Comparison of ENCODE assay signal across 18 cellular contexts in genomic region chr5:16588434-16589214, GRCh38. TPM values are rescaled to one million over a fixed set of nuclear protein-coding genes. Genes with fewer than 3 reads are reported as not detected.
A peak's percentile ranks its signal among the peaks of the same experiment; 100 is the strongest.
DNase-seq lines count a peak whose midpoint lies in the region; TF ChIP-seq lines count a peak whose summit lies in the region.
"Had no signal": no experiment of that assay in that cellular context is flagged by ENCODE, and none has a peak within 500 bp of the region (broad histone marks: within the 10 kb centered on the region; RNA-seq: fewer than 3 reads in every experiment).

No MANE protein-coding gene starts in this region.

- H3K9me3 ChIP-seq in hepatocyte (ENCODE audit: low read depth) (no peaks in the 10 kb centered on the region), parathyroid adenoma (ENCODE audit: control insufficient read depth, low read length) (no peaks in the 10 kb centered on the region)

- no peak overlapping the region for H3K9ac ChIP-seq in parathyroid adenoma
- H3K9ac ChIP-seq: BLaER1 treated with 17β-estradiol and CSF1 and Interleukin-3, amounts not matched to agents 10 nM and 100 nM; GM23248 had no signal

- H3K79me2 ChIP-seq in hepatocyte = no peaks in the 10 kb centered on the region
- H3K79me2 ChIP-seq in parathyroid adenoma = peaks cover 13% of the 10 kb centered on the region

- DNase-seq in NCI-H2081 (lab: John Stamatoyannopoulos, UW) = peak; percentile 14 to 66
- DNase-seq in NCI-H2081 treated with DMSO at 0.1 percent for 48 hours (lab: John Stamatoyannopoulos, UW) = no peak
- DNase-seq in NCI-H748 (lab: John Stamatoyannopoulos, UW; ENCODE audit: unreplicated experiment) = peak; percentile 71
- DNase-seq in hepatocyte (ENCODE audit: low spot score) = peak; percentile 35
- DNase-seq in D341Med (ENCODE audit: low spot score) = no peak
- no peak for DNase-seq in UCSD-AML1 (lab: John Stamatoyannopoulos, UW; ENCODE audit: unreplicated experiment)
- DNase-seq in stimulated activated CD4-positive, alpha-beta T cell treated with anti-CD3 and anti-CD28 coated beads, Interleukin-12 subunit alpha, Interleukin-12 subunit beta, amount 100 ng/mL, for 4 hours = no peak
- DNase-seq: 8988T; activated CD4-positive, alpha-beta T cell treated with anti-CD3 and anti-CD28 coated beads, Interleukin-2, amount 10 ng/mL, durations not matched to agents 24 days and 14 days; effector memory CD4-positive, alpha-beta T cell; EL; GM23248; NCI-H1694 treated with DMSO at 0.1 percent for 48 hours; NK-92 treated with Interleukin-12 subunit alpha and Interleukin-12 subunit beta, amount 100 ng/mL, for 24 hours; SIG-M5; sigmoid colon had no signal

- H3K4me3 ChIP-seq in hepatocyte = no peak overlapping the region
- H3K4me3 ChIP-seq in parathyroid adenoma (ENCODE audit: low read depth, low read length) = no peak overlapping the region
- H3K4me3 ChIP-seq: BLaER1 treated with 17β-estradiol and CSF1 and Interleukin-3, amounts not matched to agents 10 nM and 100 nM; GM23248; sigmoid colon had no signal

- H3K27me3 ChIP-seq in hepatocyte (no peaks in the 10 kb centered on the region), parathyroid adenoma (ENCODE audit: control insufficient read depth, insufficient read depth, low read length) (no peaks in the 10 kb centered on the region)
- H3K27me3 ChIP-seq: BLaER1 treated with 17β-estradiol and CSF1 and Interleukin-3, amounts not matched to agents 10 nM and 100 nM; sigmoid colon had no signal

- H3K4me2 ChIP-seq in hepatocyte (no peak overlapping the region), parathyroid adenoma (ENCODE audit: low read length) (peak overlapping the region; percentile 31)
- H3K4me2 ChIP-seq: BLaER1 treated with 17β-estradiol and CSF1 and Interleukin-3, amounts not matched to agents 10 nM and 100 nM had no signal

- H2AFZ ChIP-seq in hepatocyte = no peak overlapping the region
- no peak overlapping the region for H2AFZ ChIP-seq in parathyroid adenoma
- H2AFZ ChIP-seq: GM23248 had no signal

- H3K27ac ChIP-seq in hepatocyte (peak overlapping the region; percentile 26), parathyroid adenoma (peak overlapping the region; percentile 5)
- H3K27ac ChIP-seq: BLaER1 treated with 17β-estradiol and CSF1 and Interleukin-3, amounts not matched to agents 10 nM and 100 nM; GM23248; sigmoid colon had no signal

- no peak for TF ChIP-seq CTCF in hepatocyte (IDR thresholded peaks at IDR 0.05; ENCODE audit: poor library complexity)
- TF ChIP-seq CTCF in parathyroid adenoma (IDR thresholded peaks at IDR 0.05) = no peak

- 59% methylated on average over 10 of the region's 10 CpGs for WGBS in hepatocyte (ENCODE audit: low lambda C conversion rate, missing lambda C conversion rate)

- H3K9me2 ChIP-seq in hepatocyte (replicated peaks; ENCODE audit: insufficient read depth) = no peaks in the 10 kb centered on the region

- H4K20me1 ChIP-seq in hepatocyte (ENCODE audit: insufficient read depth, poor library complexity, severe bottlenecking) = no peaks in the 10 kb centered on the region

- H3K36me3 ChIP-seq in hepatocyte (replicated peaks; ENCODE audit: insufficient read depth, low read depth) = peaks cover 3% of the 10 kb centered on the region
- no peaks in the 10 kb centered on the region for H3K36me3 ChIP-seq in parathyroid adenoma (ENCODE audit: control insufficient read depth, insufficient read depth, low read length)
- H3K36me3 ChIP-seq: sigmoid colon had no signal

- H3K4me1 ChIP-seq in hepatocyte (ENCODE audit: insufficient read depth) (peaks cover 12% of the 10 kb centered on the region), parathyroid adenoma (peaks cover 36% of the 10 kb centered on the region)
- H3K4me1 ChIP-seq: BLaER1 treated with 17β-estradiol and CSF1 and Interleukin-3, amounts not matched to agents 10 nM and 100 nM had no signal

RNA-seq across cellular contexts. Expression of gene RETREG1, which starts 28.2 kb away (rescaled TPM):
- 23.8 and 24.6 TPM in 2 replicates for total RNA-seq in hepatocyte
- polyA plus RNA-seq in hepatocyte = 24.0 and 24.3 TPM in 2 replicates

Comparison
In these comparisons a context has a peak if more than half of its experiments do, and no peak if none do; other contexts are left out.
1. DNase-seq: peak in NCI-H2081 (2 of 2), NCI-H748 (single experiment) and hepatocyte (single experiment); none in NCI-H2081 treated with DMSO at 0.1 percent for 48 hours (single experiment), D341Med (single experiment), UCSD-AML1 (single experiment) and stimulated activated CD4-positive, alpha-beta T cell treated with anti-CD3 and anti-CD28 coated beads, Interleukin-12 subunit alpha, Interleukin-12 subunit beta, amount 100 ng/mL, for 4 hours (single experiment).